26 cellular contexts compared by ENCODE assay signal in genomic region chr4:88900432-88900831, GRCh38.
DNase-seq lines count a peak whose midpoint lies in the region; ATAC-seq, FAIRE-seq and TF ChIP-seq lines count a peak whose summit lies in the region.
"Had no signal": no experiment of that assay in that cellular context is flagged by ENCODE, and none has a peak within 500 bp of the region (broad histone marks: within the 10 kb centered on the region; RNA-seq: fewer than 3 reads in every experiment).

No MANE protein-coding gene starts in this region.

- no peak overlapping the region for H3K27ac Mint-ChIP-seq in astrocyte (ENCODE audit: unreplicated experiment)
- H3K27ac Mint-ChIP-seq: activated CD4-positive, alpha-beta T cell treated with anti-CD3 and anti-CD28 coated beads for 36 hours; activated T-helper 2 cell treated with anti-CD3 and anti-CD28 coated beads, Interferon-gamma antibody, Interleukin-2, Interleukin-4, amounts not matched to agents 10 μg/mL and 5 μg/mL and 100 μg/mL, durations not matched to agents 14 hours and 24 hours and 36 hours; CD8-positive, alpha-beta memory T cell had no signal

- no peaks in the 10 kb centered on the region for H3K79me2 ChIP-seq in astrocyte (ENCODE audit: insufficient read depth, low read length)

- no peaks in the 10 kb centered on the region for H3K27me3 ChIP-seq in astrocyte (ENCODE audit: insufficient read depth, low read length)
- H3K27me3 ChIP-seq: adrenal gland, colonic mucosa, right atrium auricular region, tibial artery had no signal

- peaks cover 9% of the 10 kb centered on the region for H3K4me1 Mint-ChIP-seq in astrocyte (ENCODE audit: low read depth, unreplicated experiment)
- H3K4me1 Mint-ChIP-seq: activated CD4-positive, alpha-beta T cell treated with anti-CD3 and anti-CD28 coated beads for 36 hours; CD8-positive, alpha-beta memory T cell had no signal

- no peak overlapping the region for H3K9ac ChIP-seq in astrocyte (ENCODE audit: low read length)

- no peak overlapping the region for H3K4me3 Mint-ChIP-seq in astrocyte (ENCODE audit: unreplicated experiment)
- H3K4me3 Mint-ChIP-seq: activated CD4-positive, alpha-beta T cell treated with anti-CD3 and anti-CD28 coated beads for 36 hours; CD8-positive, alpha-beta memory T cell had no signal

- no peak for TF ChIP-seq CTCF in astrocyte (IDR thresholded peaks at IDR 0.05; ENCODE audit: insufficient read depth, low read depth, low read length)
- no peak for TF ChIP-seq CTCF in fibroblast of the aortic adventitia (IDR thresholded peaks at IDR 0.05; ENCODE audit: insufficient read depth, low read length)

- no peaks in the 10 kb centered on the region for H3K27me3 Mint-ChIP-seq in astrocyte (ENCODE audit: low read depth, unreplicated experiment)

- no peak overlapping the region for H3K27ac ChIP-seq in astrocyte (ENCODE audit: low read depth, low read length)
- H3K27ac ChIP-seq: A549, adrenal gland, colonic mucosa, left ventricle myocardium inferior, right atrium auricular region, tibial artery had no signal

- H3K4me2 ChIP-seq in astrocyte (ENCODE audit: low read length): peak overlapping the region; percentile 58
- H3K4me2 ChIP-seq: A549 had no signal

- H3K9me3 ChIP-seq in astrocyte (ENCODE audit: insufficient read depth, low read depth, low read length): no peaks in the 10 kb centered on the region
- H3K9me3 ChIP-seq: A549, adrenal gland, colonic mucosa had no signal

- H3K4me3 ChIP-seq in astrocyte (ENCODE audit: insufficient read depth, low read depth, low read length): no peak overlapping the region
- no peak overlapping the region for H3K4me3 ChIP-seq in fibroblast of the aortic adventitia (ENCODE audit: low read depth, low read length)
- H3K4me3 ChIP-seq: A549, adrenal gland, colonic mucosa, left ventricle myocardium inferior, right atrium auricular region, tibial artery had no signal

- H3K9me3 Mint-ChIP-seq in astrocyte (ENCODE audit: unreplicated experiment): peaks cover 16% of the 10 kb centered on the region

- no peak overlapping the region for H2AFZ ChIP-seq in astrocyte (ENCODE audit: low read depth, low read length)

- peaks cover 4% of the 10 kb centered on the region for H3K4me1 ChIP-seq in astrocyte (ENCODE audit: insufficient read depth, low read length)
- H3K4me1 ChIP-seq: A549, adrenal gland, colonic mucosa, left ventricle myocardium inferior, right atrium auricular region, tibial artery had no signal

- FAIRE-seq in astrocyte (lab: Jason Lieb, UNC): peak; percentile 50
- FAIRE-seq: A549, endometrium, GM18507, H1 had no signal

- DNase-seq in A172 (ENCODE audit: low spot score): peak; percentile 35
- DNase-seq in HCEC 1CT: peak; percentile 69
- DNase-seq in astrocyte (ENCODE audit: low read depth): peak; percentile 76
- peak; percentile 23 for DNase-seq in fibroblast of the aortic adventitia (ENCODE audit: low read depth)
- no peak for DNase-seq in activated CD4-positive, CD25-positive, alpha-beta regulatory T cell (lab: John Stamatoyannopoulos, UW)
- DNase-seq in HT-29 (ENCODE audit: low spot score): no peak
- DNase-seq: activated CD4-positive, alpha-beta T cell treated with anti-CD3 and anti-CD28 coated beads for 36 hours; adrenal gland; CD8-positive, alpha-beta memory T cell; colonic mucosa; DND-41; left ventricle myocardium inferior; NCI-H2107; NCI-H774; nucleus accumbens; stimulated activated naive CD4-positive, alpha-beta T cell; T-helper 9 cell; tibial artery had no signal

- ATAC-seq in HG03025 (IDR thresholded peaks at IDR 0.05; ENCODE audit: low FRiP score, unreplicated experiment): no peak
- no peak for ATAC-seq in HG03196 (IDR thresholded peaks at IDR 0.05; ENCODE audit: unreplicated experiment)
- ATAC-seq: A549; activated CD4-positive, alpha-beta T cell treated with anti-CD3 and anti-CD28 coated beads for 36 hours had no signal

- peaks cover 10% of the 10 kb centered on the region for H3K36me3 Mint-ChIP-seq in astrocyte (ENCODE audit: low read depth, unreplicated experiment)

- no peaks in the 10 kb centered on the region for H4K20me1 ChIP-seq in astrocyte (ENCODE audit: insufficient read depth, low read length)

- H3K36me3 ChIP-seq in astrocyte (ENCODE audit: insufficient read depth, low read length): peaks cover 2% of the 10 kb centered on the region
- H3K36me3 ChIP-seq: adrenal gland, colonic mucosa, right atrium auricular region had no signal

Comparison
In these comparisons a context has a peak if more than half of its experiments do, and no peak if none do; other contexts are left out.
1. DNase-seq: peak in A172 (single experiment), HCEC 1CT (single experiment), astrocyte (single experiment) and fibroblast of the aortic adventitia (single experiment); none in activated CD4-positive, CD25-positive, alpha-beta regulatory T cell (0 of 4) and HT-29 (single experiment).